Comparison of ENCODE assay signal across 8 cellular contexts in the genomic region with DNA sequence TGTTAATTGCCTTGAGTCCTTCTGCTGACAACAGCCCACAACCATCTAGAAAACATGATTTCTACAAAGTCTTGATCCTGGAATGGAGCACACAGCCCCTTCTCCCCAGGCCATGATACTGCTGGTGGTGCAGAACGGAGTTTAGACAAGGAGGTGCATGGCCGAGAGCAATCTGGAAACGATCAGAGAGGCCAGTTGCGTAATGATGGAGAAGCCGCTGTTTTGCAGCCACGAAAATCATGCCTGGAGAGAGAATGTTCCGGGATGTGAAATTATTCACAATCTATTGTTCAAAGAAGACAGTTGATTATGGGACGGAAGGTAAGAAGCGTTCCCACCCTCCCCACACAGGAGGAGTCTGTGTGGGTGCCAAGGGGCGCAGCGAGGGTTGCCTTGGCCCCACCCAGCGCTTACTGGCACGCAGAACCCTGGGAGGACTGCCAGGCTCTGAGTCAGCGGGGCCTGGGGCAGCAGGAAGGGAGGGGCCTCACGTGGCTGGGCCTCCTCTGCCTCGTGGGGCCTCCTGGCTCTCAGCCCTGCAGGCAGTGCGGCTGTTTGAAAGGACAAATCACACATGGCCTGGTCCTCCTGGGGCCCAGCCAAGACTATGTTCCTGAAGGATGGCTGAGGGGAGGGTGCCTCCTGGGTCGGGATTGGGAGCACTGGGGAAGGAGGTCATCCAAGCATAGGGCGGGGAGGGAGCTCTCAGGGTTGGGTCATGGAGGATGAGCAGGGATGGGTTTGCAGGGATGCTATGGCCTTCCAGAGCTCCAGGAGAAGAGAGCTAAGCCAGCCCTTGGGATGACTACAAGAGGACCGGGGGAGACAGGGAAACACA. TPM values are rescaled to one million over a fixed set of nuclear protein-coding genes. Genes with fewer than 3 reads are reported as not detected.
DNase-seq lines count a peak whose midpoint lies in the region; ATAC-seq and TF ChIP-seq lines count a peak whose summit lies in the region.

No MANE protein-coding gene starts in this region.

- in situ Hi-C loops in Panc1 (cut with HindIII; ENCODE audit: low pct_unique_long_range_greater_than_20kb, low sequenced_read_pairs) = no loop called here

- ATAC-seq in Panc1 (peak; percentile 76), naive B cell (ENCODE audit: low read depth in 2 of 2) (peak; percentile 83 to 84), HG02642 (IDR thresholded peaks at IDR 0.05; ENCODE audit: poor library complexity, unreplicated experiment) (no peak)

- H3K27me3 ChIP-seq in Panc1 (ENCODE audit: control insufficient read depth, insufficient read depth, low read length) = no peaks in the 10 kb centered on the region

- peak overlapping the region; percentile 86 for H3K27ac ChIP-seq in Panc1 (ENCODE audit: low read length)

- peaks cover 0 to 7% (median 4%) of the 10 kb centered on the region in 3 donors for H3K27me3 Mint-ChIP-seq in naive B cell

- peak; percentile 98 for DNase-seq in AG09309 (ENCODE audit: low read depth)
- peak; percentile 97 for DNase-seq in HPDE6-E6E7 (ENCODE audit: extremely low spot score)
- peak; percentile 92 for DNase-seq in Panc1 (ENCODE audit: low read depth, low spot score)
- DNase-seq in activated T-cell treated with anti-CD3 and anti-CD28 coated beads, Interleukin-2, amount 50 U/mL, for 48 hours = peak; percentile 91 to 93
- peak; percentile 95 to 97 for DNase-seq in erythroblast (lab: John Stamatoyannopoulos, UW)
- peak; percentile 31 for DNase-seq in naive B cell
- DNase-seq in stimulated activated CD8-positive, alpha-beta memory T cell treated with anti-CD3 and anti-CD28 coated beads, Interleukin-7, amount 100 ng/mL, for 48 hours (ENCODE audit: extremely low read depth in 1 of 2, low read depth in 1 of 2) = peak; percentile 79 to 91

- H3K27ac Mint-ChIP-seq in naive B cell = peak overlapping the region in 4 of 6 donors; percentile 9 to 72 (median 30)

- intact Hi-C loops in Panc1 (cut with micrococcal nuclease; ENCODE audit: unreplicated experiment) = no loop called here

- peak overlapping the region; percentile 39 for H3K4me3 ChIP-seq in AG09309 (ENCODE audit: control insufficient read depth, low read depth, low read length)
- H3K4me3 ChIP-seq in Panc1 (ENCODE audit: low read depth in 2 of 2, low read length in 2 of 2) = peak overlapping the region; percentile 40 to 60

- peak; percentile 39 for TF ChIP-seq POLR2A in erythroblast (IDR thresholded peaks at IDR 0.05; ENCODE audit: low read length)

- POLR2A ChIA-PET in Panc1 (lab: Charles Lee) = interaction anchor here (0.6 kb wide), 1 partner anchor 312 kb away, joined by 3 read pairs; no protein-coding TSS in a partner anchor

- no peak for TF ChIP-seq CTCF in AG09309 (IDR thresholded peaks at IDR 0.05; ENCODE audit: control insufficient read depth, insufficient read depth, low read depth, low read length, missing control alignments)
- no peak for TF ChIP-seq CTCF in Panc1 (IDR thresholded peaks at IDR 0.05)

- peaks cover 57% of the 10 kb centered on the region for H3K4me1 ChIP-seq in Panc1 (ENCODE audit: control insufficient read depth, insufficient read depth, low read length)

- CTCF ChIA-PET in Panc1 (lab: Charles Lee) = interaction anchor here (0.6 kb wide), 1 partner anchor 1801 kb away, joined by 3 read pairs; no protein-coding TSS in a partner anchor

- H3K4me3 Mint-ChIP-seq in naive B cell = peak overlapping the region; percentile 41 to 80 (median 75)

- peaks cover 14 to 22% (median 21%) of the 10 kb centered on the region in 3 donors for H3K4me1 Mint-ChIP-seq in naive B cell

- no TSS peak for BruUV-seq in Panc1 (replicated peaks; lab: Mats Ljungman, UMichigan)

- H3K9me3 Mint-ChIP-seq in naive B cell = no peaks in the 10 kb centered on the region

- H3K36me3 ChIP-seq in Panc1 (ENCODE audit: control insufficient read depth, insufficient read depth, low read length) = no peaks in the 10 kb centered on the region

- no peaks in the 10 kb centered on the region for H3K9me3 ChIP-seq in Panc1 (ENCODE audit: control insufficient read depth, insufficient read depth, low read depth, low read length)

- H3K36me3 Mint-ChIP-seq in naive B cell = no peaks in the 10 kb centered on the region

RNA-seq across cellular contexts. Expression of gene AP5S1, which starts 8.7 kb away (rescaled TPM):
- 23.1 TPM for total RNA-seq in Panc1 (2021; ENCODE audit: unreplicated experiment)
- 28.9 TPM for polyA plus RNA-seq in Panc1 (2012; ENCODE audit: insufficient read length)
- polyA plus RNA-seq in naive B cell (ENCODE audit: low read depth in 6 of 6) = 10 to 100 TPM; 11.1 to 33.6 (median 13.5) TPM

RNA-seq across cellular contexts. Expression of gene CDC25B, which starts 15.5 kb away (rescaled TPM):
- total RNA-seq in Panc1 (2021; ENCODE audit: unreplicated experiment) = 170 TPM
- polyA plus RNA-seq in Panc1 (2012; ENCODE audit: insufficient read length) = 140 TPM
- 10 to 100 TPM; 13.0 to 22.1 (median 19.5) TPM for polyA plus RNA-seq in naive B cell (ENCODE audit: low read depth in 6 of 6)

RNA-seq across cellular contexts. Expression of gene CENPB, which starts 25.1 kb away (rescaled TPM):
- total RNA-seq in Panc1 (2021; ENCODE audit: unreplicated experiment) = 154 TPM
- 149 TPM for polyA plus RNA-seq in Panc1 (2012; ENCODE audit: insufficient read length)
- polyA plus RNA-seq in naive B cell (ENCODE audit: low read depth in 6 of 6) = 1 to 10 TPM in 5 of 6 donors, under 1 TPM in 1; 0.27 to 2.2 (median 1.6) TPM

RNA-seq across cellular contexts. Expression of gene SPEF1, which starts 30.4 kb away (rescaled TPM):
- total RNA-seq in Panc1 (2021; ENCODE audit: unreplicated experiment) = 0.41 TPM
- 0.28 TPM for polyA plus RNA-seq in Panc1 (2012; ENCODE audit: insufficient read length)
- not detected for polyA plus RNA-seq in naive B cell (ENCODE audit: low read depth in 6 of 6)

RNA-seq across cellular contexts. Expression of gene MAVS, which starts 35.0 kb away (rescaled TPM):
- total RNA-seq in Panc1 (2021; ENCODE audit: unreplicated experiment) = 32.3 TPM
- polyA plus RNA-seq in Panc1 (2012; ENCODE audit: insufficient read length) = 17.9 TPM
- 1 to 10 TPM; 2.6 to 9.9 (median 3.2) TPM for polyA plus RNA-seq in naive B cell (ENCODE audit: low read depth in 6 of 6)

Comparison
In these comparisons a context has a peak if more than half of its experiments do, and no peak if none do; other contexts are left out.
1. DNase-seq: peak in every context shown above with its lines; median percentile 98 in AG09309; 97 in HPDE6-E6E7; 96 in erythroblast; 92 in Panc1; 92 in activated T-cell treated with anti-CD3 and anti-CD28 coated beads, Interleukin-2, amount 50 U/mL, for 48 hours; 85 in stimulated activated CD8-positive, alpha-beta memory T cell treated with anti-CD3 and anti-CD28 coated beads, Interleukin-7, amount 100 ng/mL, for 48 hours; 31 in naive B cell.